1 cellular context compared by ENCODE assay signal in genomic region chr11:134466909-134467567, GRCh38.
TF ChIP-seq lines count a peak whose summit lies in the region.

No MANE protein-coding gene starts in this region.

TF ChIP-seq in HepG2, 621 proteins besides CTCF, POLR2A, EP300 and RAD21:
- no peak for TF ChIP-seq SOX6 (IDR thresholded peaks at IDR 0.05)
- peak; percentile 41 for TF ChIP-seq SOX6 (CRISPR knock-in tag; IDR thresholded peaks at IDR 0.05)
- TF ChIP-seq CBX2 (IDR thresholded peaks at IDR 0.05; ENCODE audit: low read depth, low read length) = no peak
- TF ChIP-seq CBX2 (CRISPR knock-in tag; IDR thresholded peaks at IDR 0.05; ENCODE audit: low read depth) = no peak
- no peak for TF ChIP-seq TAF15 (IDR thresholded peaks at IDR 0.05; ENCODE audit: low read depth, low read length, poor library complexity, severe bottlenecking)
- TF ChIP-seq TBX2 (CRISPR knock-in tag; IDR thresholded peaks at IDR 0.05; ENCODE audit: borderline replicate concordance) = peak; percentile 12; the same call in 1 of the 2 replicates
- TF ChIP-seq ZNF619 (CRISPR knock-in tag; IDR thresholded peaks at IDR 0.05) = no peak
- TF ChIP-seq HNF1A (IDR thresholded peaks at IDR 0.05; ENCODE audit: low read depth) = peak; percentile 79
- peak; percentile 22; the same call in 1 of the 2 replicates for TF ChIP-seq HNF1A (CRISPR knock-in tag; IDR thresholded peaks at IDR 0.05; ENCODE audit: borderline replicate concordance)
- peak; percentile 40 for TF ChIP-seq PAXIP1 (CRISPR knock-in tag; conservative IDR thresholded peaks at IDR 0.05)
